ENCODE assay signal across 8 cellular contexts in the genomic region with DNA sequence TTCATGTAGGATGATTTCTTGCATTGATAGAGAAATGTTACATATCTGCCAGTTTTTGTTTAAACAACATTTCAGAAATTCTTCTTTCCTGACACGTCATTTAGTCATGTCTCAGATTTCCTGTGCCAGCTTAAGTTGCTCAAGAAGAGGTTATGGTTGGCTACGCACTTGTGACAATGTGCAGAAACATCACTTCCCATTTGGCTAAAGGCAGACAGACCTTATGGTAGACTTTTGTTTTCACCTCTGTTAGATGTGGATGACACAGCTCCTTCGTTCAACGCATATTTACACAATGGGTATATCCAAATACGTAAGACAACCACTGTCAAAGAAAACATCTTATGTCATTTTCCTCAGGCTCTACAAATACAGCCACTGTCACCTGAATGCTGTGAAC.
DNase-seq lines count a peak whose midpoint lies in the region; ATAC-seq and TF ChIP-seq lines count a peak whose summit lies in the region.

No MANE protein-coding gene starts in this region.

- H3K27ac ChIP-seq in AG04450 (ENCODE audit: low read depth, low read length), result peak overlapping the region; percentile 43
- peak overlapping the region; percentile 56 to 73; a peak in 3 of 4 replicates for H3K27ac ChIP-seq in SK-N-SH (ENCODE audit: low read depth in 2 of 2, low read length in 1 of 2)
- peak overlapping the region in 6 of 10 donors; percentile 23 to 90 (median 57) for H3K27ac ChIP-seq in heart right ventricle
- H3K27ac ChIP-seq in suprapubic skin, result peak overlapping the region; percentile 54

- peak overlapping the region; percentile 38 for H3K4me2 ChIP-seq in SK-N-SH

- no peak overlapping the region for H3K9ac ChIP-seq in SK-N-SH

- no peaks in the 10 kb centered on the region for H4K20me1 ChIP-seq in SK-N-SH (ENCODE audit: insufficient read depth)

- H3K4me1 ChIP-seq in SK-N-SH (ENCODE audit: control insufficient read depth in 1 of 2, insufficient read depth in 2 of 2, low read depth in 1 of 2, low read length in 1 of 2) (peaks cover 17 to 18% of the 10 kb centered on the region in 2 experiments; a peak in 3 of 4 replicates), heart right ventricle (peaks cover 0 to 71% (median 37%) of the 10 kb centered on the region in 9 donors), suprapubic skin (peaks cover 16% of the 10 kb centered on the region)

- H3K4me3 Mint-ChIP-seq in glutamatergic neuron (ENCODE audit: unreplicated experiment), result no peak overlapping the region

- intact Hi-C loops in heart right ventricle (cut with DNase I), result loop anchor here in 6 of 10 donors (5.0 to 10.0 kb wide), 3 partner anchors 114 to 127 kb away; a partner anchor contains a TSS

- TF ChIP-seq CTCF in AG04450 (IDR thresholded peaks at IDR 0.05; ENCODE audit: low read depth, low read length) (no peak), SK-N-SH (IDR thresholded peaks at IDR 0.05) (no peak), heart right ventricle (IDR thresholded peaks at IDR 0.05) (no peak), suprapubic skin (IDR thresholded peaks at IDR 0.05) (no peak), glutamatergic neuron (IDR thresholded peaks at IDR 0.05; ENCODE audit: partially characterized antibody, unreplicated experiment) (no peak)

- TF ChIP-seq POLR2A in suprapubic skin (IDR thresholded peaks at IDR 0.05), result no peak

- no peaks in the 10 kb centered on the region for H3K9me2 ChIP-seq in SK-N-SH

- peaks cover 11% of the 10 kb centered on the region for H3F3A ChIP-seq in SK-N-SH (replicated peaks; ENCODE audit: insufficient read depth)

- H3K9me3 ChIP-seq in AG04450 (ENCODE audit: control insufficient read depth, insufficient read depth, low read length), result no peaks in the 10 kb centered on the region
- no peaks in the 10 kb centered on the region for H3K9me3 ChIP-seq in SK-N-SH
- no peaks in the 10 kb centered on the region for H3K9me3 ChIP-seq in heart right ventricle
- no peaks in the 10 kb centered on the region for H3K9me3 ChIP-seq in suprapubic skin

- H3K27me3 Mint-ChIP-seq in glutamatergic neuron (ENCODE audit: unreplicated experiment), result peaks cover 2% of the 10 kb centered on the region

- TF ChIP-seq RAD21 in SK-N-SH (IDR thresholded peaks at IDR 0.05; ENCODE audit: low read length), result no peak

- peak; percentile 67 for DNase-seq in AG04450 (ENCODE audit: low read depth, low spot score)
- no peak for DNase-seq in SK-N-SH
- DNase-seq in heart right ventricle, result no peak
- no peak for DNase-seq in suprapubic skin (ENCODE audit: low spot score in 2 of 2)
- DNase-seq in NCI-H2107 (lab: John Stamatoyannopoulos, UW), result no peak
- no peak for DNase-seq in glutamatergic neuron

- 0 out of 2 replicates have a peak, but pooled peaks cover 3% of the 10 kb centered on the region for H3K79me2 ChIP-seq in SK-N-SH (ENCODE audit: insufficient read depth)

- TF ChIP-seq EP300 in SK-N-SH (IDR thresholded peaks at IDR 0.05; ENCODE audit: borderline replicate concordance in 1 of 2, low read depth in 1 of 2, low read length in 1 of 2) (peak; percentile 41 to 77; a peak in 3 of 4 replicates), suprapubic skin (IDR thresholded peaks at IDR 0.05) (no peak)

- H3K27ac Mint-ChIP-seq in glutamatergic neuron (ENCODE audit: unreplicated experiment), result no peak overlapping the region

- 21% methylated on average over 5 of the region's 5 CpGs for WGBS in SK-N-SH (ENCODE audit: low lambda C conversion rate)
- WGBS in heart right ventricle, 2 donors, result 58 to 74% methylated on average over 5 of the region's 5 CpGs
- 71% methylated on average over 5 of the region's 5 CpGs for WGBS in suprapubic skin

- ATAC-seq in GM19328 (IDR thresholded peaks at IDR 0.05; ENCODE audit: unreplicated experiment) (peak; percentile 82), HG03280 (IDR thresholded peaks at IDR 0.05; ENCODE audit: unreplicated experiment) (peak; percentile 85), heart right ventricle (peak in 7 of 8 donors; percentile 37 to 78 (median 75))

- POLR2A ChIA-PET in AG04450 (lab: Yijun Ruan, JAX), result interaction anchor here (0.8 kb wide), 2 partner anchors 63 to 371 kb away, joined by 4 to 5 read pairs; no protein-coding TSS in a partner anchor
- POLR2A ChIA-PET in SK-N-SH (lab: Yijun Ruan, JAX), result no interaction called here

- CTCF ChIA-PET in AG04450 (lab: Charles Lee) (interaction anchor here (0.6 to 2.7 kb wide), 10 partner anchors 10 to 334 kb away, joined by 3 to 8 read pairs (median 3); no protein-coding TSS in a partner anchor), SK-N-SH (lab: Yijun Ruan, JAX) (interaction anchor here (0.8 to 3.1 kb wide), 8 partner anchors 10 to 416 kb away, joined by 3 to 11 read pairs (median 3); a partner anchor contains a TSS)

- no peaks in the 10 kb centered on the region for H3K36me3 ChIP-seq in SK-N-SH (replicated peaks in 1 of 2; ENCODE audit: control insufficient read depth in 1 of 2, insufficient read depth in 2 of 2, low read length in 1 of 2)
- no peaks in the 10 kb centered on the region for H3K36me3 ChIP-seq in heart right ventricle
- no peaks in the 10 kb centered on the region for H3K36me3 ChIP-seq in suprapubic skin

- no peaks in the 10 kb centered on the region for H3K9me3 Mint-ChIP-seq in glutamatergic neuron (ENCODE audit: unreplicated experiment)

- no peak overlapping the region; the same call in 1 of the 2 replicates for H3K4me3 ChIP-seq in AG04450 (ENCODE audit: low read depth, low read length)
- peak overlapping the region in 1 of 2 experiments; percentile 8; a peak in 1 of 4 replicates for H3K4me3 ChIP-seq in SK-N-SH (ENCODE audit: low read depth in 2 of 2, low read length in 1 of 2)
- H3K4me3 ChIP-seq in heart right ventricle, result peak overlapping the region in 2 of 10 donors; percentile 6 to 11
- no peak overlapping the region for H3K4me3 ChIP-seq in suprapubic skin

- H2AFZ ChIP-seq in SK-N-SH (ENCODE audit: low read depth), result peak overlapping the region; percentile 53

- peaks cover 3% of the 10 kb centered on the region for H3K4me1 Mint-ChIP-seq in glutamatergic neuron (ENCODE audit: low read depth, unreplicated experiment)

- H3K27me3 ChIP-seq in AG04450 (ENCODE audit: control insufficient read depth, insufficient read depth, low read length), result no peaks in the 10 kb centered on the region
- H3K27me3 ChIP-seq in SK-N-SH (ENCODE audit: insufficient read depth), result no peaks in the 10 kb centered on the region
- H3K27me3 ChIP-seq in heart right ventricle, result no peaks in the 10 kb centered on the region
- no peaks in the 10 kb centered on the region for H3K27me3 ChIP-seq in suprapubic skin

- H3K36me3 Mint-ChIP-seq in glutamatergic neuron (ENCODE audit: unreplicated experiment), result no peaks in the 10 kb centered on the region

TF ChIP-seq in SK-N-SH, 30 proteins besides CTCF, POLR2A, EP300 and RAD21 (continues in another document):
- TF ChIP-seq ELF1 (IDR thresholded peaks at IDR 0.05) (peak; percentile 13; the same call in 1 of the 2 replicates), JUND (IDR thresholded peaks at IDR 0.05) (peak; percentile 82), TCF12 (IDR thresholded peaks at IDR 0.05) (peak; percentile 98), MXI1 (IDR thresholded peaks at IDR 0.05; ENCODE audit: low read depth, low read length) (no peak), NRF1 (IDR thresholded peaks at IDR 0.05; ENCODE audit: low read depth, low read length) (no peak), SIN3A (IDR thresholded peaks at IDR 0.05; ENCODE audit: borderline replicate concordance, low read depth, low read length) (peak; percentile 67; the same call in 1 of the 2 replicates), FOXM1 (IDR thresholded peaks at IDR 0.05; ENCODE audit: low read depth) (no peak), RCOR1 (IDR thresholded peaks at IDR 0.05; ENCODE audit: low read length) (no peak), GABPA (IDR thresholded peaks at IDR 0.05; ENCODE audit: low read depth) (peak; percentile 52; the same call in 1 of the 2 replicates), EZH2phosphoT487 (IDR thresholded peaks at IDR 0.05; ENCODE audit: borderline replicate concordance, low read depth) (no peak)
- TF ChIP-seq, protein P1, sequence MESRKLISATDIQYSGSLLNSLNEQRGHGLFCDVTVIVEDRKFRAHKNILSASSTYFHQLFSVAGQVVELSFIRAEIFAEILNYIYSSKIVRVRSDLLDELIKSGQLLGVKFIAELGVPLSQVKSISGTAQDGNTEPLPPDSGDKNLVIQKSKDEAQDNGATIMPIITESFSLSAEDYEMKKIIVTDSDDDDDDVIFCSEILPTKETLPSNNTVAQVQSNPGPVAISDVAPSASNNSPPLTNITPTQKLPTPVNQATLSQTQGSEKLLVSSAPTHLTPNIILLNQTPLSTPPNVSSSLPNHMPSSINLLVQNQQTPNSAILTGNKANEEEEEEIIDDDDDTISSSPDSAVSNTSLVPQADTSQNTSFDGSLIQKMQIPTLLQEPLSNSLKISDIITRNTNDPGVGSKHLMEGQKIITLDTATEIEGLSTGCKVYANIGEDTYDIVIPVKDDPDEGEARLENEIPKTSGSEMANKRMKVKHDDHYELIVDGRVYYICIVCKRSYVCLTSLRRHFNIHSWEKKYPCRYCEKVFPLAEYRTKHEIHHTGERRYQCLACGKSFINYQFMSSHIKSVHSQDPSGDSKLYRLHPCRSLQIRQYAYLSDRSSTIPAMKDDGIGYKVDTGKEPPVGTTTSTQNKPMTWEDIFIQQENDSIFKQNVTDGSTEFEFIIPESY (IDR thresholded peaks at IDR 0.05; ENCODE audit: borderline replicate concordance, low read depth), result no peak
- TF ChIP-seq, protein P2, sequence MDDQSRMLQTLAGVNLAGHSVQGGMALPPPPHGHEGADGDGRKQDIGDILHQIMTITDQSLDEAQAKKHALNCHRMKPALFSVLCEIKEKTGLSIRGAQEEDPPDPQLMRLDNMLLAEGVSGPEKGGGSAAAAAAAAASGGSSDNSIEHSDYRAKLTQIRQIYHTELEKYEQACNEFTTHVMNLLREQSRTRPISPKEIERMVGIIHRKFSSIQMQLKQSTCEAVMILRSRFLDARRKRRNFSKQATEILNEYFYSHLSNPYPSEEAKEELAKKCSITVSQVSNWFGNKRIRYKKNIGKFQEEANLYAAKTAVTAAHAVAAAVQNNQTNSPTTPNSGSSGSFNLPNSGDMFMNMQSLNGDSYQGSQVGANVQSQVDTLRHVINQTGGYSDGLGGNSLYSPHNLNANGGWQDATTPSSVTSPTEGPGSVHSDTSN (IDR thresholded peaks at IDR 0.05), result peak; percentile 92
- TF ChIP-seq, protein P3, sequence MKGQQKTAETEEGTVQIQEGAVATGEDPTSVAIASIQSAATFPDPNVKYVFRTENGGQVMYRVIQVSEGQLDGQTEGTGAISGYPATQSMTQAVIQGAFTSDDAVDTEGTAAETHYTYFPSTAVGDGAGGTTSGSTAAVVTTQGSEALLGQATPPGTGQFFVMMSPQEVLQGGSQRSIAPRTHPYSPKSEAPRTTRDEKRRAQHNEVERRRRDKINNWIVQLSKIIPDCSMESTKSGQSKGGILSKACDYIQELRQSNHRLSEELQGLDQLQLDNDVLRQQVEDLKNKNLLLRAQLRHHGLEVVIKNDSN (IDR thresholded peaks at IDR 0.05; ENCODE audit: borderline replicate concordance, low read depth), result 0 out of 2 replicates have a peak, but pooled peaks have one; percentile 30
- TF ChIP-seq, protein P4, sequence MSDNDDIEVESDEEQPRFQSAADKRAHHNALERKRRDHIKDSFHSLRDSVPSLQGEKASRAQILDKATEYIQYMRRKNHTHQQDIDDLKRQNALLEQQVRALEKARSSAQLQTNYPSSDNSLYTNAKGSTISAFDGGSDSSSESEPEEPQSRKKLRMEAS (IDR thresholded peaks at IDR 0.05; ENCODE audit: low read depth), result peak; percentile 67
